17 cellular contexts compared by ENCODE assay signal in the genomic region with DNA sequence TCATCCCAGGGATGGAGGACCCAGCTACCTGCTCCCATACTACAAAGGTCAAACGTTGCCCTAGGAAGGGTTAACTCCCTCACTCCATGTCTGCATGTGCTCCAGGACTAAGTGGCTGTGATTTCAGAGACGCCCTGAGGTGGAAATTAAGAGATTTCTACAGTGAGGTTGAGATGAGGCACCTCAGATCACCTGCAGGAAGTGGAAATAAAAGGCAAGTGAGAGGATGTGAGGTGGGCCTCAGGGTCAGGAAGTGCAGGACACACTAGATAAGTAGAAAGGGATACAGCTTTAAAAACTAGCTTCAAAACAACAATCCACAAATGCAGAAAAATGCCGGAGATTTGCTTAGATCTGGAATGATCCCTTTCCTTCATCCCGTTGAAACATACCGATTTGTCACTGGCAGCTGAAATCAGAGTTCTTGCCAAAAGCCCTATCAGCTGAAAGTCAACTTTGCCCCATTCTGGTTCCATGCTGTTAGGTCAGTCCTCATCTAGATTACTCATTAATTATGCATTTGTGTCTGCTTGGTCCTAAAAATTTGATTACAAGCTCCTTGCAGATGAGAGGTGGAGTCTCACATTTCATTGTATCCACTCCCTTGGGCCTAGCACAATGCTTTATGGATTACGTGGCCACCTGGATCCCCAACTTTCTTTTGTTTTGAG. TPM values are rescaled to one million over a fixed set of nuclear protein-coding genes. Genes with fewer than 3 reads are reported as not detected.
DNase-seq lines count a peak whose midpoint lies in the region; ATAC-seq and TF ChIP-seq lines count a peak whose summit lies in the region.
"Had no signal": no experiment of that assay in that cellular context is flagged by ENCODE, and none has a peak within 500 bp of the region (broad histone marks: within the 10 kb centered on the region; RNA-seq: fewer than 3 reads in every experiment).

No MANE protein-coding gene starts in this region.

- H3K36me3 ChIP-seq in colonic mucosa = no peaks in the 10 kb centered on the region
- H3K36me3 ChIP-seq: SJCRH30 had no signal

- peaks cover 10% of the 10 kb centered on the region for H3K36me3 Mint-ChIP-seq in mesothelial cell of epicardium

- no peaks in the 10 kb centered on the region for H3K27me3 Mint-ChIP-seq in mesothelial cell of epicardium (ENCODE audit: low read depth)

- intact Hi-C loops in left ventricle myocardium superior (cut with micrococcal nuclease) (no loop called here), Right ventricle myocardium inferior (cut with DNase I) (loop anchor here (10.0 kb wide), 1 partner anchor 196 kb away; the partner anchor contains the start of gene ATF7IP), colonic mucosa (cut with DNase I) (no loop called here)

- H3K27ac ChIP-seq in colonic mucosa = peak overlapping the region; percentile 7
- H3K27ac ChIP-seq: A549, C4-2B, SJCRH30 had no signal

- peaks cover 5% of the 10 kb centered on the region for H3K4me1 ChIP-seq in colonic mucosa
- H3K4me1 ChIP-seq: A549, SJCRH30 had no signal

- no peaks in the 10 kb centered on the region for H3K27me3 ChIP-seq in colonic mucosa
- H3K27me3 ChIP-seq: SJCRH30 had no signal

- H3K9me3 Mint-ChIP-seq in mesothelial cell of epicardium = peaks cover 7% of the 10 kb centered on the region
- H3K9me3 Mint-ChIP-seq: H9 had no signal

- no peaks in the 10 kb centered on the region for H3K9me3 ChIP-seq in colonic mucosa
- H3K9me3 ChIP-seq: A549 had no signal

- no peak overlapping the region for H3K4me3 Mint-ChIP-seq in mesothelial cell of epicardium
- H3K4me3 Mint-ChIP-seq: H9 had no signal

- DNase-seq in left ventricle myocardium superior = no peak
- no peak for DNase-seq in Right ventricle myocardium inferior (ENCODE audit: missing footprints)
- no peak for DNase-seq in colonic mucosa
- DNase-seq in mesothelial cell of epicardium (ENCODE audit: low spot score in 2 of 2, unreplicated experiment in 2 of 2) = no peak
- DNase-seq in DMS53 (lab: John Stamatoyannopoulos, UW) = no peak
- no peak for DNase-seq in NCI-H1436 treated with DMSO at 0.1 percent for 48 hours (lab: John Stamatoyannopoulos, UW)
- DNase-seq: H9, MM.1S, NCI-H1105 treated with DMSO at 0.1 percent for 48 hours, NCI-H1930, NCI-H510A, NCI-H82, SJCRH30 had no signal

- peak overlapping the region; percentile 31 for H3K27ac Mint-ChIP-seq in mesothelial cell of epicardium
- H3K27ac Mint-ChIP-seq: H9 had no signal

- H3K4me1 Mint-ChIP-seq in mesothelial cell of epicardium = peaks cover 37% of the 10 kb centered on the region

- peak overlapping the region in 1 of 2 donors; percentile 59 for H3K9ac ChIP-seq in colonic mucosa (ENCODE audit: low read depth in 2 of 2, low read length in 2 of 2)

- TF ChIP-seq CTCF in colonic mucosa (IDR thresholded peaks at IDR 0.05) = no peak
- no peak for TF ChIP-seq CTCF in mesothelial cell of epicardium (IDR thresholded peaks at IDR 0.05; ENCODE audit: unreplicated experiment)

- ATAC-seq in left ventricle myocardium superior = peak; percentile 30
- ATAC-seq in Right ventricle myocardium inferior = no peak
- no peak for ATAC-seq in GM21526 (IDR thresholded peaks at IDR 0.05; ENCODE audit: low FRiP score, unreplicated experiment)
- no peak for ATAC-seq in GM21367 (IDR thresholded peaks at IDR 0.05; ENCODE audit: unreplicated experiment)
- ATAC-seq: A549 had no signal

- H3K4me3 ChIP-seq in colonic mucosa = no peak overlapping the region
- H3K4me3 ChIP-seq: A549, SJCRH30 had no signal

RNA-seq across cellular contexts. Expression of gene PLBD1, which starts 6.6 kb away (rescaled TPM):
- 24.7 TPM for total RNA-seq in left ventricle myocardium superior
- 24.4 TPM for total RNA-seq in Right ventricle myocardium inferior
- total RNA-seq in colonic mucosa = 10 to 100 TPM; 85.0 to 91.7 TPM
- 41.3 to 48.1 TPM (median 43.8 TPM) in 3 replicates for total RNA-seq in mesothelial cell of epicardium
- total RNA-seq: SJCRH30 had no signal
